9 cellular contexts compared by ENCODE assay signal in the genomic region with DNA sequence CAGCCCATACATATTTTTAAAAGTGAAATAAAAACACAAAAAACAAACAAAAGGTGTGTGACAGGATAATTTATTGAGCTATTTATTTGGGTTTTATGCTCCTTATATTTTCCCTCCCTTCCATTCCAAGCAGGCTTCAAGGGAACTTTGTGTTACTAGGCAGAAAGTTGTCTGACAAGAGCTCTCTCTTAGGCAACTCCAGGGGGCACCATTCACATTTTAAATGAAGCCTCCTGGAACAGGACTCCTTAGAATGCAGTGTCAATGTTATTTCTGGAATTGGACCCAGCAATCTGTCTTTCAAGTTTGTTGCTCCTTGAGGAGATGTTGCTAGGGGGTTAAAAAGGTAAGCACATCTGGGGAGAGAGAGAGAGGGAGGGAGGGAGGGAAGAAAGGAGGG. TPM values are rescaled to one million over a fixed set of nuclear protein-coding genes. Genes with fewer than 3 reads are reported as not detected.
DNase-seq lines count a peak whose midpoint lies in the region; ATAC-seq and TF ChIP-seq lines count a peak whose summit lies in the region.
"Had no signal": no experiment of that assay in that cellular context is flagged by ENCODE, and none has a peak within 500 bp of the region (broad histone marks: within the 10 kb centered on the region; RNA-seq: fewer than 3 reads in every experiment).

No MANE protein-coding gene starts in this region.

- no peak overlapping the region for H2AFZ ChIP-seq in GM23248
- no peak overlapping the region for H2AFZ ChIP-seq in OCI-LY7 (ENCODE audit: low read length)

- H3K36me3 ChIP-seq in GM23248 (ENCODE audit: low read depth) (no peaks in the 10 kb centered on the region), OCI-LY7 (ENCODE audit: insufficient read depth, low read length) (no peaks in the 10 kb centered on the region), MG63 (no peaks in the 10 kb centered on the region)

- H3K9me3 ChIP-seq in GM23248 (ENCODE audit: low read depth) (no peaks in the 10 kb centered on the region), OCI-LY7 (ENCODE audit: low read length) (no peaks in the 10 kb centered on the region), MG63 (no peaks in the 10 kb centered on the region; the same call in 1 of the 2 replicates)

- no TSS peak for BruUV-seq in OCI-LY7 (replicated peaks; lab: Mats Ljungman, UMichigan)

- peak; percentile 12 for DNase-seq in AG08396 (ENCODE audit: low spot score)
- peak; percentile 75 for DNase-seq in GM23248
- peak; percentile 37 for DNase-seq in OCI-LY7 (ENCODE audit: low spot score)
- DNase-seq in fibroblast of mammary gland (ENCODE audit: low read depth), result peak; percentile 79
- DNase-seq in MG63, result no peak
- DNase-seq in NK-92 (lab: John Stamatoyannopoulos, UW; ENCODE audit: unreplicated experiment), result no peak
- no peak for DNase-seq in activated T-cell treated with anti-CD3 and anti-CD28 coated beads for 4 hours
- DNase-seq: activated CD4-positive, alpha-beta T cell treated with anti-CD3 and anti-CD28 coated beads, Interleukin-2, amount 50 U/mL, for 48 hours had no signal

- H3K4me2 ChIP-seq in GM23248 (ENCODE audit: unreplicated experiment), result no peak overlapping the region
- no peak overlapping the region for H3K4me2 ChIP-seq in OCI-LY7 (ENCODE audit: low read length)

- no peak for ATAC-seq in GM18505 (IDR thresholded peaks at IDR 0.05; ENCODE audit: unreplicated experiment)

- no peaks in the 10 kb centered on the region for H3K9me2 ChIP-seq in GM23248 (ENCODE audit: insufficient read depth)
- no peaks in the 10 kb centered on the region for H3K9me2 ChIP-seq in OCI-LY7 (ENCODE audit: insufficient read depth, low read length)

- H3F3A ChIP-seq in GM23248 (ENCODE audit: insufficient read depth), result peaks cover 11% of the 10 kb centered on the region; the same call in 1 of the 2 replicates

- CTCF ChIA-PET in OCI-LY7 (lab: Charles Lee; ENCODE audit: unreplicated experiment), result interaction anchor here (0.9 to 1.3 kb wide), 3 partner anchors 180 to 185 kb away, joined by 3 to 5 read pairs (median 3); no protein-coding TSS in a partner anchor

- POLR2A ChIA-PET in OCI-LY7 (lab: Charles Lee), result interaction anchor here (0.6 to 1.2 kb wide), 2 partner anchors 111 to 200 kb away, joined by 5 read pairs; no protein-coding TSS in a partner anchor

- H3K4me1 ChIP-seq in GM23248 (ENCODE audit: insufficient read depth), result peaks cover 13% of the 10 kb centered on the region
- peaks cover 23% of the 10 kb centered on the region for H3K4me1 ChIP-seq in OCI-LY7 (ENCODE audit: insufficient read depth, low read length, poor library complexity, severe bottlenecking)

- peak; percentile 72 for TF ChIP-seq CTCF in OCI-LY7 (conservative IDR thresholded peaks at IDR 0.05; ENCODE audit: low read length)
- TF ChIP-seq CTCF in fibroblast of mammary gland (conservative IDR thresholded peaks at IDR 0.05; ENCODE audit: control insufficient read depth, insufficient read depth, low read depth, low read length), result peak; percentile 54

- H3K27me3 ChIP-seq in GM23248 (replicated peaks; ENCODE audit: insufficient read depth), result no peaks in the 10 kb centered on the region; the same call in 1 of the 2 replicates
- no peaks in the 10 kb centered on the region for H3K27me3 ChIP-seq in MG63

- intact Hi-C loops in OCI-LY7 (cut with micrococcal nuclease; ENCODE audit: unreplicated experiment), result loop anchor here (1.0 to 10.0 kb wide), 3 partner anchors 180 to 666 kb away; a partner anchor contains a TSS

- TF ChIP-seq POLR2A in GM18505 (IDR thresholded peaks at IDR 0.05; ENCODE audit: borderline replicate concordance, extremely low read depth, insufficient read depth, insufficient read length), result no peak

- H3K27ac ChIP-seq in GM23248, result no peak overlapping the region
- H3K27ac ChIP-seq in OCI-LY7 (ENCODE audit: low read depth, low read length, poor library complexity, severe bottlenecking), result no peak overlapping the region

- H3K4me3 ChIP-seq in GM23248 (no peak overlapping the region), OCI-LY7 (ENCODE audit: low read depth, low read length, poor library complexity, severe bottlenecking) (no peak overlapping the region), fibroblast of mammary gland (ENCODE audit: control insufficient read depth, low read depth, low read length) (no peak overlapping the region), MG63 (no peak overlapping the region)

- H3K79me2 ChIP-seq in GM23248 (ENCODE audit: insufficient read depth) (peaks cover 6% of the 10 kb centered on the region), OCI-LY7 (ENCODE audit: insufficient read depth, low read depth, low read length) (peaks cover 2% of the 10 kb centered on the region; the same call in 1 of the 2 replicates)

- H3K9ac ChIP-seq in GM23248, result no peak overlapping the region

- in situ Hi-C loops in GM23248 (cut with MboI), result loop anchor here (5.0 kb wide), 1 partner anchor 183 kb away; no protein-coding TSS in a partner anchor

- H4K20me1 ChIP-seq in GM23248 (ENCODE audit: insufficient read depth), result no peaks in the 10 kb centered on the region
- no peaks in the 10 kb centered on the region for H4K20me1 ChIP-seq in OCI-LY7 (ENCODE audit: insufficient read depth, low read length)

RNA-seq across cellular contexts. Expression of a gene that starts 5.4 kb away (rescaled TPM):
- 5.8 and 6.3 TPM in 2 replicates for total RNA-seq in GM23248 (2014; rRNA removed; shearing (Covaris generic))
- 4.0 and 4.4 TPM in 2 replicates for polyA plus RNA-seq in GM23248 (2016; fragmentation: Nextera tagmentation; extraction: Ambion mirVana)
- total RNA-seq in OCI-LY7 (2014; rRNA removed; shearing (Covaris generic)), result 10.3 and 11.6 TPM in 2 replicates
- 33.2 and 33.9 TPM in 2 replicates for total RNA-seq in OCI-LY7 (2022)
- total RNA-seq in MG63 (2014; rRNA removed; shearing (Covaris generic); ENCODE audit: low replicate concordance), result 2.1 and 2.3 TPM in 2 replicates

Comparison
In these comparisons a context has a peak if more than half of its experiments do, and no peak if none do; other contexts are left out.
1. DNase-seq: peak in AG08396 (single experiment), GM23248 (single experiment), OCI-LY7 (single experiment) and fibroblast of mammary gland (single experiment); none in MG63 (single experiment), NK-92 (single experiment) and activated T-cell treated with anti-CD3 and anti-CD28 coated beads for 4 hours (single experiment).